17 cellular contexts compared by ENCODE assay signal in genomic region chr17:78491236-78492115, GRCh38.
DNase-seq lines count a peak whose midpoint lies in the region; ATAC-seq, FAIRE-seq and TF ChIP-seq lines count a peak whose summit lies in the region.
"Had no signal": no experiment of that assay in that cellular context is flagged by ENCODE, and none has a peak within 500 bp of the region (broad histone marks: within the 10 kb centered on the region; RNA-seq: fewer than 3 reads in every experiment).

No MANE protein-coding gene starts in this region.

- DNase-seq in HepG2 (ENCODE audit: low spot score) (no peak), right lobe of liver (no peak), glutamatergic neuron (peak; percentile 36), substantia nigra (lab: John Stamatoyannopoulos, UW) (no peak), inferior parietal cortex (ENCODE audit: extremely low spot score) (no peak), lower leg skin (ENCODE audit: low spot score in 2 of 2) (no peak), kidney (no peak)
- DNase-seq: 8988T; C1 segment of cervical spinal cord; Calu3; CD4-positive, alpha-beta T cell; DMS 273 treated with DMSO at 0.1 percent for 48 hours had no signal

- H3K9me3 ChIP-seq in HepG2 (ENCODE audit: low read length) (no peaks in the 10 kb centered on the region), right lobe of liver (no peaks in the 10 kb centered on the region), kidney (ENCODE audit: control insufficient read depth in 1 of 2, low read length in 2 of 2) (no peaks in the 10 kb centered on the region)
- H3K9me3 ChIP-seq: HAP-1 had no signal

- H4K20me1 ChIP-seq in HepG2 (ENCODE audit: insufficient read depth, low read length), result no peaks in the 10 kb centered on the region

- no peak overlapping the region for H3K4me2 ChIP-seq in HepG2 (ENCODE audit: low read depth, low read length)
- H3K4me2 ChIP-seq: GM23338 had no signal

- H3K27ac ChIP-seq in HepG2 (ENCODE audit: extremely low read length, insufficient read depth, low read length) (no peak overlapping the region), right lobe of liver (no peak overlapping the region), angular gyrus (ENCODE audit: low read depth, low read length) (peak overlapping the region; percentile 46), substantia nigra (ENCODE audit: low read depth, low read length, poor library complexity, severe bottlenecking) (peak overlapping the region; percentile 99), kidney (ENCODE audit: low read depth in 2 of 2, low read length in 2 of 2) (no peak overlapping the region)

- TF ChIP-seq EP300 in HepG2 (IDR thresholded peaks at IDR 0.05; ENCODE audit: low read depth in 2 of 2, low read length in 2 of 2) (no peak), HepG2 (CRISPR knock-in tag; IDR thresholded peaks at IDR 0.05; ENCODE audit: borderline replicate concordance) (no peak)

- H3K36me3 ChIP-seq in HepG2 (replicated peaks in 1 of 2; ENCODE audit: control insufficient read depth in 1 of 2, insufficient read depth in 2 of 2, low read length in 2 of 2), result no peaks in the 10 kb centered on the region
- no peaks in the 10 kb centered on the region for H3K36me3 ChIP-seq in right lobe of liver
- no peaks in the 10 kb centered on the region for H3K36me3 ChIP-seq in kidney (ENCODE audit: control insufficient read depth in 1 of 2, insufficient read depth in 2 of 2, low read length in 2 of 2)
- H3K36me3 ChIP-seq: HAP-1 had no signal

- CTCF ChIA-PET in HepG2 (lab: Yijun Ruan, JAX; ENCODE audit: low intra/inter-chr PET ratio, low total read pairs), result no interaction called here

- H3K27me3 Mint-ChIP-seq in glutamatergic neuron (ENCODE audit: unreplicated experiment), result peaks cover 7% of the 10 kb centered on the region
- H3K27me3 Mint-ChIP-seq: CD4-positive, alpha-beta T cell had no signal

- no peak for TF ChIP-seq POLR2A in HepG2 (IDR thresholded peaks at IDR 0.05; ENCODE audit: insufficient read depth in 1 of 2, low read depth in 2 of 2, low read length in 2 of 2)
- TF ChIP-seq POLR2A in right lobe of liver (IDR thresholded peaks at IDR 0.05), result no peak
- TF ChIP-seq POLR2A in lower leg skin (IDR thresholded peaks at IDR 0.05), result no peak

- H3K4me1 ChIP-seq in HepG2 (ENCODE audit: insufficient read depth, low read length) (peaks cover 14% of the 10 kb centered on the region), right lobe of liver (no peaks in the 10 kb centered on the region), kidney (ENCODE audit: control insufficient read depth in 1 of 2, insufficient read depth in 1 of 2, low read depth in 1 of 2, low read length in 2 of 2) (no peaks in the 10 kb centered on the region)
- H3K4me1 ChIP-seq: HAP-1 had no signal

- no TSS peak for BruUV-seq in HepG2 (replicated peaks; lab: Mats Ljungman, UMichigan)

- H3K27me3 ChIP-seq in HepG2 (ENCODE audit: control insufficient read depth in 1 of 2, insufficient read depth in 2 of 2, low read length in 2 of 2), result peaks cover 2 to 60% of the 10 kb centered on the region in 2 experiments; a peak in 4 of 5 replicates
- no peaks in the 10 kb centered on the region for H3K27me3 ChIP-seq in right lobe of liver

- ATAC-seq in HepG2, result no peak
- ATAC-seq in right lobe of liver, result no peak

- intact Hi-C loops in HepG2 (cut with micrococcal nuclease; ENCODE audit: unreplicated experiment) (loop anchor here (10.0 kb wide), 1 partner anchor 303 kb away; no protein-coding TSS in a partner anchor), right lobe of liver (cut with DNase I) (loop anchor here in 1 of 2 donors (10.0 kb wide), 2 partner anchors 213 to 313 kb away; no protein-coding TSS in a partner anchor), lower leg skin (cut with DNase I; ENCODE audit: low total_unique reads) (loop anchor here (10.0 kb wide), 1 partner anchor 213 kb away; no protein-coding TSS in a partner anchor), kidney (cut with DNase I) (no loop called here)

- H3K4me3 ChIP-seq in HepG2 (replicated peaks in 1 of 3; ENCODE audit: insufficient read depth in 1 of 3, low read depth in 2 of 3, low read length in 3 of 3), result no peak overlapping the region
- H3K4me3 ChIP-seq in right lobe of liver, result no peak overlapping the region
- no peak overlapping the region for H3K4me3 ChIP-seq in lower leg skin (ENCODE audit: low read depth, poor library complexity, severe bottlenecking)
- H3K4me3 ChIP-seq in kidney (ENCODE audit: low read length in 2 of 2), result no peak overlapping the region
- H3K4me3 ChIP-seq: GM23338, HAP-1 had no signal

- TF ChIP-seq RAD21 in HepG2 (CRISPR knock-in tag; IDR thresholded peaks at IDR 0.05), result no peak

- 73% methylated on average over 20 of the region's 31 CpGs for WGBS in HepG2 (ENCODE audit: low lambda C conversion rate)
- 77% methylated on average over 4 of the region's 31 CpGs for WGBS in right lobe of liver (ENCODE audit: insufficient coverage, low coverage, low lambda C conversion rate, missing lambda C conversion rate)
- 93 to 95% methylated on average over 31 of the region's 31 CpGs for WGBS in lower leg skin, 2 donors

- H3K9me3 Mint-ChIP-seq in glutamatergic neuron (ENCODE audit: unreplicated experiment), result peaks cover 8% of the 10 kb centered on the region
- H3K9me3 Mint-ChIP-seq: CD4-positive, alpha-beta T cell; GM23338 had no signal

- peaks cover 26% of the 10 kb centered on the region for H3K4me1 Mint-ChIP-seq in glutamatergic neuron (ENCODE audit: low read depth, unreplicated experiment)
- H3K4me1 Mint-ChIP-seq: GM23338 had no signal

- TF ChIP-seq CTCF in HepG2 (CRISPR knock-in tag; IDR thresholded peaks at IDR 0.05) (no peak), right lobe of liver (IDR thresholded peaks at IDR 0.05) (no peak), glutamatergic neuron (IDR thresholded peaks at IDR 0.05; ENCODE audit: partially characterized antibody, unreplicated experiment) (no peak), lower leg skin (IDR thresholded peaks at IDR 0.05) (no peak), kidney (IDR thresholded peaks at IDR 0.05; ENCODE audit: borderline replicate concordance, extremely low read depth, insufficient read depth) (no peak)

- no peak overlapping the region for H3K4me3 Mint-ChIP-seq in glutamatergic neuron (ENCODE audit: unreplicated experiment)
- H3K4me3 Mint-ChIP-seq: CD4-positive, alpha-beta T cell; GM23338 had no signal

- FAIRE-seq in HepG2 (lab: Jason Lieb, UNC) (no peak), kidney (lab: Jason Lieb, UNC) (no peak)
- FAIRE-seq: GM18507, HTR-8/SVneo had no signal

- no peak overlapping the region for H2AFZ ChIP-seq in HepG2 (ENCODE audit: low read length)
- H2AFZ ChIP-seq: GM23338 had no signal

- no peaks in the 10 kb centered on the region for H3K36me3 Mint-ChIP-seq in glutamatergic neuron (ENCODE audit: unreplicated experiment)

- H3K79me2 ChIP-seq in HepG2 (ENCODE audit: insufficient read depth, low read length), result no peaks in the 10 kb centered on the region

- POLR2A ChIA-PET in HepG2 (lab: Yijun Ruan, JAX), result no interaction called here

- H3K27ac Mint-ChIP-seq in glutamatergic neuron (ENCODE audit: unreplicated experiment), result peak overlapping the region; percentile 91
- H3K27ac Mint-ChIP-seq: CD4-positive, alpha-beta T cell; GM23338 had no signal

- in situ Hi-C loops in HepG2 (cut with HindIII; ENCODE audit: extremely low pct_ligation_motif_present, low pct_unique_long_range_greater_than_20kb), result loop anchor here (10.0 kb wide), 1 partner anchor 113 kb away; no protein-coding TSS in a partner anchor

- H3K9ac ChIP-seq in HepG2 (ENCODE audit: insufficient read depth, low read depth, low read length), result no peak overlapping the region
- H3K9ac ChIP-seq in kidney (ENCODE audit: low read length in 2 of 2), result no peak overlapping the region

TF ChIP-seq in HepG2, 621 proteins besides CTCF, POLR2A, EP300 and RAD21:
- TF ChIP-seq ZNF225 (CRISPR knock-in tag; IDR thresholded peaks at IDR 0.05), result 0 out of 2 replicates have a peak, but pooled peaks have one; percentile 50
- TF ChIP-seq RNF2 (conservative IDR thresholded peaks at IDR 0.05; ENCODE audit: low read depth), result no peak
- no peak for TF ChIP-seq AHR (CRISPR knock-in tag; IDR thresholded peaks at IDR 0.05)
- TF ChIP-seq PLSCR1 (CRISPR knock-in tag; IDR thresholded peaks at IDR 0.05; ENCODE audit: borderline replicate concordance), result no peak
- no peak for TF ChIP-seq ZNF12 (CRISPR knock-in tag; IDR thresholded peaks at IDR 0.05)
- no peak for TF ChIP-seq ZBTB34 (CRISPR knock-in tag; IDR thresholded peaks at IDR 0.05)
- TF ChIP-seq MEF2D (CRISPR knock-in tag; IDR thresholded peaks at IDR 0.05), result no peak

Comparison
In these comparisons a context has a peak if more than half of its experiments do, and no peak if none do; other contexts are left out.
1. H3K27ac ChIP-seq: peak in angular gyrus (single experiment) and substantia nigra (single experiment); none in HepG2 (single experiment), right lobe of liver (0 of 3) and kidney (0 of 2).